In genomic region chr3:24686764-24687163, GRCh38 we compare ENCODE assay signal across 9 cellular contexts.
A peak's percentile ranks its signal among the peaks of the same experiment; 100 is the strongest.
DNase-seq lines count a peak whose midpoint lies in the region; ATAC-seq lines count a peak whose summit lies in the region.
"Had no signal": no experiment of that assay in that cellular context is flagged by ENCODE, and none has a peak within 500 bp of the region (broad histone marks: within the 10 kb centered on the region; RNA-seq: fewer than 3 reads in every experiment).

No MANE protein-coding gene starts in this region.

- H3K27me3 Mint-ChIP-seq in activated CD4-positive, alpha-beta T cell treated with anti-CD3 and anti-CD28 coated beads, Interleukin-2, amount 10 ng/mL, durations not matched to agents 24 days and 14 days: peaks cover 27% of the 10 kb centered on the region
- H3K27me3 Mint-ChIP-seq in activated CD4-positive, alpha-beta T cell treated with anti-CD3 and anti-CD28 coated beads, Interleukin-2, amount 10 ng/mL, durations not matched to agents 7 days and 5 days: peaks cover 25% of the 10 kb centered on the region

- POLR2A ChIA-PET in activated CD4-positive, alpha-beta T cell treated with anti-CD3 and anti-CD28 coated beads, Interleukin-2, amount 10 ng/mL, durations not matched to agents 7 days and 5 days (lab: Charles Lee): interaction anchor here (0.6 kb wide), 1 partner anchor 57 kb away, joined by 3 read pairs; no protein-coding TSS in a partner anchor

- DNase-seq in activated CD4-positive, alpha-beta T cell treated with anti-CD3 and anti-CD28 coated beads, Interleukin-2, amount 10 ng/mL, durations not matched to agents 24 days and 14 days: peak; percentile 59
- DNase-seq in activated CD4-positive, alpha-beta T cell treated with anti-CD3 and anti-CD28 coated beads, Interleukin-2, amount 10 ng/mL, durations not matched to agents 7 days and 5 days: no peak
- DNase-seq in LHCN-M2 (ENCODE audit: low read depth): peak; percentile 71
- peak; percentile 49 for DNase-seq in dedifferentiated amniotic fluid mesenchymal stem cell (ENCODE audit: extremely low spot score)
- peak; percentile 32 for DNase-seq in stimulated activated CD8-positive, alpha-beta memory T cell treated with anti-CD3 and anti-CD28 coated beads, Interleukin-4, amount 100 ng/mL, for 48 hours
- no peak for DNase-seq in C1 segment of cervical spinal cord (lab: John Stamatoyannopoulos, UW)
- no peak for DNase-seq in SHP77 (lab: John Stamatoyannopoulos, UW)
- DNase-seq: right cardiac atrium had no signal

- no peaks in the 10 kb centered on the region for H3K9me3 Mint-ChIP-seq in activated CD4-positive, alpha-beta T cell treated with anti-CD3 and anti-CD28 coated beads, Interleukin-2, amount 10 ng/mL, durations not matched to agents 24 days and 14 days
- no peaks in the 10 kb centered on the region for H3K9me3 Mint-ChIP-seq in activated CD4-positive, alpha-beta T cell treated with anti-CD3 and anti-CD28 coated beads, Interleukin-2, amount 10 ng/mL, durations not matched to agents 7 days and 5 days

- no peak overlapping the region for H3K27ac Mint-ChIP-seq in activated CD4-positive, alpha-beta T cell treated with anti-CD3 and anti-CD28 coated beads, Interleukin-2, amount 10 ng/mL, durations not matched to agents 24 days and 14 days
- H3K27ac Mint-ChIP-seq in activated CD4-positive, alpha-beta T cell treated with anti-CD3 and anti-CD28 coated beads, Interleukin-2, amount 10 ng/mL, durations not matched to agents 7 days and 5 days: no peak overlapping the region

- no peaks in the 10 kb centered on the region for H3K36me3 Mint-ChIP-seq in activated CD4-positive, alpha-beta T cell treated with anti-CD3 and anti-CD28 coated beads, Interleukin-2, amount 10 ng/mL, durations not matched to agents 24 days and 14 days (ENCODE audit: low read depth)
- H3K36me3 Mint-ChIP-seq in activated CD4-positive, alpha-beta T cell treated with anti-CD3 and anti-CD28 coated beads, Interleukin-2, amount 10 ng/mL, durations not matched to agents 7 days and 5 days (ENCODE audit: low read depth): no peaks in the 10 kb centered on the region

- CTCF ChIA-PET in activated CD4-positive, alpha-beta T cell treated with anti-CD3 and anti-CD28 coated beads, Interleukin-2, amount 10 ng/mL, durations not matched to agents 7 days and 5 days (lab: Charles Lee): no interaction called here

- no peak overlapping the region for H3K4me3 Mint-ChIP-seq in activated CD4-positive, alpha-beta T cell treated with anti-CD3 and anti-CD28 coated beads, Interleukin-2, amount 10 ng/mL, durations not matched to agents 24 days and 14 days
- H3K4me3 Mint-ChIP-seq in activated CD4-positive, alpha-beta T cell treated with anti-CD3 and anti-CD28 coated beads, Interleukin-2, amount 10 ng/mL, durations not matched to agents 7 days and 5 days: no peak overlapping the region

- intact Hi-C loops in activated CD4-positive, alpha-beta T cell treated with anti-CD3 and anti-CD28 coated beads, Interleukin-2, amount 10 ng/mL, durations not matched to agents 24 days and 14 days (cut with micrococcal nuclease): loop anchor here (1.0 to 10.0 kb wide), 2 partner anchors 8 to 192 kb away; partner anchors contain the start of gene THRB

- ATAC-seq in HG03521 (IDR thresholded peaks at IDR 0.05; ENCODE audit: unreplicated experiment): no peak
- ATAC-seq: right cardiac atrium had no signal

- peaks cover 6% of the 10 kb centered on the region for H3K4me1 Mint-ChIP-seq in activated CD4-positive, alpha-beta T cell treated with anti-CD3 and anti-CD28 coated beads, Interleukin-2, amount 10 ng/mL, durations not matched to agents 24 days and 14 days
- peaks cover 8% of the 10 kb centered on the region for H3K4me1 Mint-ChIP-seq in activated CD4-positive, alpha-beta T cell treated with anti-CD3 and anti-CD28 coated beads, Interleukin-2, amount 10 ng/mL, durations not matched to agents 7 days and 5 days

Comparison
In these comparisons a context has a peak if more than half of its experiments do, and no peak if none do; other contexts are left out.
1. DNase-seq: peak in activated CD4-positive, alpha-beta T cell treated with anti-CD3 and anti-CD28 coated beads, Interleukin-2, amount 10 ng/mL, durations not matched to agents 24 days and 14 days (single experiment), LHCN-M2 (single experiment), dedifferentiated amniotic fluid mesenchymal stem cell (single experiment) and stimulated activated CD8-positive, alpha-beta memory T cell treated with anti-CD3 and anti-CD28 coated beads, Interleukin-4, amount 100 ng/mL, for 48 hours (single experiment); none in activated CD4-positive, alpha-beta T cell treated with anti-CD3 and anti-CD28 coated beads, Interleukin-2, amount 10 ng/mL, durations not matched to agents 7 days and 5 days (single experiment), C1 segment of cervical spinal cord (0 of 14) and SHP77 (0 of 2).